In genomic region chr6:36724514-36725385, GRCh38 we compare ENCODE assay signal across 8 cellular contexts. TPM values are rescaled to one million over a fixed set of nuclear protein-coding genes. Genes with fewer than 3 reads are reported as not detected.
A peak's percentile ranks its signal among the peaks of the same experiment; 100 is the strongest.
DNase-seq lines count a peak whose midpoint lies in the region; ATAC-seq, FAIRE-seq and TF ChIP-seq lines count a peak whose summit lies in the region.

No MANE protein-coding gene starts in this region.

- no peak overlapping the region for H3K9ac ChIP-seq in KMS-11
- no peak overlapping the region for H3K9ac ChIP-seq in K562 (ENCODE audit: insufficient read depth in 1 of 2, low read depth in 2 of 2, low read length in 2 of 2)

- H3K9me1 ChIP-seq in K562 (ENCODE audit: control insufficient read depth, insufficient read depth, low read length) = no peaks in the 10 kb centered on the region

- no peaks in the 10 kb centered on the region for H3K9me3 ChIP-seq in K562 (replicated peaks; ENCODE audit: control insufficient read depth, insufficient read depth, low read depth, low read length)

- H3K27me3 ChIP-seq in KMS-11 (ENCODE audit: insufficient read depth, low read depth) (no peaks in the 10 kb centered on the region), K562 (ENCODE audit: control insufficient read depth in 2 of 2, insufficient read depth in 2 of 2, low read length in 2 of 2) (peaks cover 22 to 57% of the 10 kb centered on the region in 2 experiments)

- BruUV-seq in K562 (replicated peaks; lab: Mats Ljungman, UMichigan) = no TSS peak

- TF ChIP-seq POLR2A in K562 (conservative IDR thresholded peaks at IDR 0.05) = no peak

- intact Hi-C loops in K562 (cut with micrococcal nuclease) = loop anchor here (1.0 to 2.0 kb wide), 2 partner anchors 101 to 110 kb away; no protein-coding TSS in a partner anchor

- in situ Hi-C loops in K562 (cut with MboI) = loop anchor here (10.0 kb wide), 1 partner anchor 110 kb away; no protein-coding TSS in a partner anchor

- H3K36me3 ChIP-seq in KMS-11 (ENCODE audit: insufficient read depth) (no peaks in the 10 kb centered on the region), K562 (ENCODE audit: control insufficient read depth, insufficient read depth, low read length) (no peaks in the 10 kb centered on the region)

- H4K20me1 ChIP-seq in KMS-11 (ENCODE audit: insufficient read depth) = no peaks in the 10 kb centered on the region
- H4K20me1 ChIP-seq in K562 (replicated peaks; ENCODE audit: control insufficient read depth, insufficient read depth, low read length) = 0 out of 2 replicates have a peak, but pooled peaks cover 5% of the 10 kb centered on the region

- peak; percentile 86 for FAIRE-seq in K562 (lab: Jason Lieb, UNC)

- H3K79me2 ChIP-seq in KMS-11 (ENCODE audit: insufficient read depth, low read depth) (no peaks in the 10 kb centered on the region), K562 (ENCODE audit: control insufficient read depth, insufficient read depth, low read length) (no peaks in the 10 kb centered on the region)

- POLR2A ChIA-PET in K562 (lab: Yijun Ruan, JAX) = interaction anchor here (0.6 to 1.2 kb wide), 7 partner anchors 8 to 501 kb away, joined by 3 to 5 read pairs (median 3); partner anchors contain the start of gene RAB44

- H3K4me1 ChIP-seq in KMS-11 (ENCODE audit: low read depth, poor library complexity, severe bottlenecking) (peaks cover 7% of the 10 kb centered on the region), K562 (replicated peaks in 1 of 2; ENCODE audit: control insufficient read depth in 2 of 2, insufficient read depth in 2 of 2, low read length in 2 of 2) (peaks cover 0 to 9% of the 10 kb centered on the region in 2 experiments; a peak in 1 of 5 replicates)

- DNase-seq in EL = peak; percentile 65
- DNase-seq in SHP77 (lab: John Stamatoyannopoulos, UW) = peak; percentile 45 to 75
- DNase-seq in K562 (ENCODE audit: extremely low read depth in 1 of 4, low spot score in 3 of 4) = peak; percentile 80 to 82 (median 80)
- DNase-seq in iPS-NIHi7 (ENCODE audit: extremely low spot score) = peak; percentile 91
- DNase-seq in stimulated activated CD4-positive, alpha-beta T cell treated with anti-CD3 and anti-CD28 coated beads, Interleukin-4, amount 100 ng/mL, for 24 hours = peak; percentile 58

- H3K27ac ChIP-seq in KMS-11 (no peak overlapping the region), K562 (ENCODE audit: extremely low read depth, low read depth, low read length) (no peak overlapping the region)

- H3K4me2 ChIP-seq in KMS-11 = no peak overlapping the region
- H3K4me2 ChIP-seq in K562 (ENCODE audit: insufficient read depth, low read length) = no peak overlapping the region

- WGBS in K562 (ENCODE audit: insufficient coverage, low coverage, missing lambda C conversion rate) = 7% methylated on average over 13 of the region's 13 CpGs

- no peak overlapping the region for H3K4me3 ChIP-seq in KMS-11 (IDR thresholded peaks at IDR 0.05; ENCODE audit: insufficient read depth, low read depth, low read length)
- H3K4me3 ChIP-seq in K562 = no peak overlapping the region

- TF ChIP-seq RAD21 in K562 (CRISPR knock-in tag; conservative IDR thresholded peaks at IDR 0.05 in 1 of 2, IDR thresholded peaks at IDR 0.05 in 1 of 2) = peak; percentile 89 to 97

- TF ChIP-seq CTCF in KMS-11 (conservative IDR thresholded peaks at IDR 0.05; ENCODE audit: low read depth, low read length) = peak; percentile 40; the same call in 1 of the 2 replicates
- TF ChIP-seq CTCF in K562 (IDR thresholded peaks at IDR 0.05 in 2 of 3, conservative IDR thresholded peaks at IDR 0.05 in 1 of 3; ENCODE audit: insufficient read depth in 2 of 3, low read depth in 1 of 3, low read length in 3 of 3) = peak; percentile 83 to 90 (median 86)

- ATAC-seq in K562 (peak; percentile 86), GM18502 (IDR thresholded peaks at IDR 0.05; ENCODE audit: poor library complexity, unreplicated experiment) (no peak), HG03342 (IDR thresholded peaks at IDR 0.05; ENCODE audit: unreplicated experiment) (no peak)

- TF ChIP-seq EP300 in K562 (IDR thresholded peaks at IDR 0.05; ENCODE audit: low read length) = no peak

- no peak overlapping the region for H2AFZ ChIP-seq in KMS-11 (ENCODE audit: low read depth)
- no peak overlapping the region for H2AFZ ChIP-seq in K562 (ENCODE audit: low read depth, low read length)

- CTCF ChIA-PET in K562 (lab: Yijun Ruan, JAX; ENCODE audit: low intra/inter-chr PET ratio) = interaction anchor here (0.6 to 2.8 kb wide), 5 partner anchors 101 to 1427 kb away, joined by 3 to 20 read pairs (median 4); partner anchors contain the start of gene DEF6

RNA-seq across cellular contexts. Expression of gene RAB44, which starts 27.1 kb away (rescaled TPM):
- total RNA-seq in K562 (2011; cell fraction: chromatin; rRNA removed; ENCODE audit: low replicate concordance) = not detected in 2 replicates
- 0.17 TPM in 1 of 2 replicates, not detected in the other for total RNA-seq in K562 (2011; cell fraction: nucleolus; rRNA removed)
- not detected in 2 replicates for total RNA-seq in K562 (2011; cell fraction: nucleoplasm; rRNA removed)
- total RNA-seq in K562 (2014; rRNA removed) = not detected in 2 replicates
- total RNA-seq in K562 (2014; rRNA removed; fragmentation: Illumina TruSeq; extraction: Trizol) = not detected in 2 replicates
- total RNA-seq in K562 (2015; rRNA removed; fragmentation: Illumina TruSeq; extraction: Trizol) = not detected in 2 replicates
- not detected in 2 replicates for total RNA-seq in K562 (2021)
- polyA plus RNA-seq in K562 (2011; rRNA removed) = not detected in 2 replicates
- polyA plus RNA-seq in K562 (2011; cell fraction: cytosol; rRNA removed) = not detected in 2 replicates
- polyA plus RNA-seq in K562 (2011; cell fraction: nucleus; rRNA removed) = not detected in 2 replicates
- polyA plus RNA-seq in K562 (2012) = 0.10 TPM in 1 of 2 replicates, not detected in the other
- polyA plus RNA-seq in K562 (2014; fragmentation: Illumina TruSeq; extraction: Trizol) = not detected in 2 replicates
- not detected for polyA plus RNA-seq in K562 (2014; fragmentation: Nextera tagmentation; extraction: Ambion mirVana)
- polyA plus RNA-seq in K562 (2014; rRNA removed) = not detected in 2 replicates
- polyA minus RNA-seq in K562 (2011; rRNA and poly(A)+ RNA removed) = not detected in 2 replicates
- not detected in 2 replicates for polyA minus RNA-seq in K562 (2011; cell fraction: cytosol; rRNA and poly(A)+ RNA removed)
- not detected in 2 replicates for polyA minus RNA-seq in K562 (2011; cell fraction: nucleus; rRNA and poly(A)+ RNA removed)

RNA-seq across cellular contexts. Expression of gene CDKN1A, which starts 46.2 kb away (rescaled TPM):
- total RNA-seq in K562 (2011; cell fraction: chromatin; rRNA removed; ENCODE audit: low replicate concordance) = 2.3 and 8.5 TPM in 2 replicates
- 6.4 and 8.2 TPM in 2 replicates for total RNA-seq in K562 (2011; cell fraction: nucleolus; rRNA removed)
- 5.9 and 9.0 TPM in 2 replicates for total RNA-seq in K562 (2011; cell fraction: nucleoplasm; rRNA removed)
- 5.1 and 5.6 TPM in 2 replicates for total RNA-seq in K562 (2014; rRNA removed)
- total RNA-seq in K562 (2014; rRNA removed; fragmentation: Illumina TruSeq; extraction: Trizol) = 2.5 and 3.3 TPM in 2 replicates
- 2.1 TPM in 2 replicates for total RNA-seq in K562 (2015; rRNA removed; fragmentation: Illumina TruSeq; extraction: Trizol)
- total RNA-seq in K562 (2021) = 7.3 and 8.1 TPM in 2 replicates
- 7.6 and 9.2 TPM in 2 replicates for polyA plus RNA-seq in K562 (2011; rRNA removed)
- 10.9 and 18.9 TPM in 2 replicates for polyA plus RNA-seq in K562 (2011; cell fraction: cytosol; rRNA removed)
- polyA plus RNA-seq in K562 (2011; cell fraction: nucleus; rRNA removed) = 9.1 and 12.7 TPM in 2 replicates
- polyA plus RNA-seq in K562 (2012) = 8.9 and 18.7 TPM in 2 replicates
- polyA plus RNA-seq in K562 (2014; fragmentation: Illumina TruSeq; extraction: Trizol) = 5.8 and 7.7 TPM in 2 replicates
- polyA plus RNA-seq in K562 (2014; fragmentation: Nextera tagmentation; extraction: Ambion mirVana) = under 1 TPM; 0.25 to 0.49 TPM
- 5.9 and 7.0 TPM in 2 replicates for polyA plus RNA-seq in K562 (2014; rRNA removed)
- 2.5 and 3.7 TPM in 2 replicates for polyA minus RNA-seq in K562 (2011; rRNA and poly(A)+ RNA removed)
- polyA minus RNA-seq in K562 (2011; cell fraction: cytosol; rRNA and poly(A)+ RNA removed) = 3.7 and 5.2 TPM in 2 replicates
- polyA minus RNA-seq in K562 (2011; cell fraction: nucleus; rRNA and poly(A)+ RNA removed) = 3.1 and 4.0 TPM in 2 replicates
